In the genomic region with DNA sequence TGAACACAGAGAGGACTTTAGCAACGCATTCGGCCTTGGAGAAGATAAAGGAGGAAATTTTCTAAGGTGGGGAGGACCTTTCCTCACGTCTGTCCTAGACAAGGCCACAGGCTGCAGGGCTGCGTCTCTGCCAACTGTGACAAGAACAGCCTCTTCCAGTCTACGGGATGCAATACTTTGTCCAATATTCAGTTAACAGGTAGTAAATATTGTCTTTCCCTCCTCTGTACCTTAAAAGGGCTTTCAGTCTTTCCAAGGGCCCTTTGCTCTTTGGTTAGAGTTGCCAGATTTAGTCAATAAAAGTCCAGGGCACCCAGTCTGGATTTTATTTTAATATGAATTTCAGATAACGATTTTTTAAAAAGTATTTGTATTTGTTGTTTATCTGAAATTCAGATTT, we compare ENCODE assay signal across 12 cellular contexts.
A peak's percentile ranks its signal among the peaks of the same experiment; 100 is the strongest.
DNase-seq lines count a peak whose midpoint lies in the region; FAIRE-seq and TF ChIP-seq lines count a peak whose summit lies in the region.
"Had no signal": no experiment of that assay in that cellular context is flagged by ENCODE, and none has a peak within 500 bp of the region (broad histone marks: within the 10 kb centered on the region; RNA-seq: fewer than 3 reads in every experiment).

No MANE protein-coding gene starts in this region.

- H3K27ac Mint-ChIP-seq in MCF 10A (ENCODE audit: low read depth, unreplicated experiment): no peak overlapping the region
- H3K27ac Mint-ChIP-seq: activated B cell treated with CpG ODN at 0.5 μM for 24 hours had no signal

- TF ChIP-seq CTCF in mammary epithelial cell (conservative IDR thresholded peaks at IDR 0.05 in 1 of 2, IDR thresholded peaks at IDR 0.05 in 1 of 2; ENCODE audit: extremely low read depth in 1 of 2, insufficient read depth in 1 of 2, low read depth in 1 of 2, low read length in 2 of 2) (no peak), MCF 10A (IDR thresholded peaks at IDR 0.05; ENCODE audit: unreplicated experiment) (no peak), liver (IDR thresholded peaks at IDR 0.05; ENCODE audit: low read depth, low read length, missing input control) (no peak), tibial nerve (IDR thresholded peaks at IDR 0.05) (no peak)

- no peaks in the 10 kb centered on the region for H3K79me2 ChIP-seq in mammary epithelial cell (ENCODE audit: insufficient read depth, low read length)

- intact Hi-C loops in mammary epithelial cell (cut with micrococcal nuclease): loop anchor here (1.0 to 2.0 kb wide), 4 partner anchors 56 to 226 kb away; partner anchors contain the start of gene ELOVL4
- intact Hi-C loops in MCF 10A (cut with micrococcal nuclease): loop anchor here (1.0 to 5.0 kb wide), 4 partner anchors 47 to 299 kb away; partner anchors contain the start of genes ELOVL4 and TTK

- H3K27me3 Mint-ChIP-seq in MCF 10A (ENCODE audit: insufficient read depth, unreplicated experiment): no peaks in the 10 kb centered on the region
- H3K27me3 Mint-ChIP-seq: activated B cell treated with CpG ODN at 0.5 μM for 24 hours had no signal

- H2AFZ ChIP-seq in mammary epithelial cell (ENCODE audit: low read depth, low read length): peak overlapping the region; percentile 82

- TF ChIP-seq POLR2A in tibial nerve (IDR thresholded peaks at IDR 0.05): no peak
- TF ChIP-seq POLR2A in H54 (IDR thresholded peaks at IDR 0.05; ENCODE audit: low read depth, low read length): no peak

- POLR2A ChIA-PET in MCF 10A (lab: Yijun Ruan, JAX): interaction anchor here (0.7 to 1.3 kb wide), 7 partner anchors 10 to 1999 kb away, joined by 3 to 7 read pairs (median 3); partner anchors contain the start of gene IRAK1BP1

- DNase-seq in mammary epithelial cell (no peak), MCF 10A (ENCODE audit: unreplicated experiment) (no peak), SK-N-DZ (ENCODE audit: low spot score) (peak; percentile 45), tibial nerve (ENCODE audit: low spot score in 2 of 2) (no peak), H54 (ENCODE audit: insufficient read length, low spot score) (no peak), H7 (no peak), amniotic stem cell (lab: John Stamatoyannopoulos, UW) (no peak)

- H3K4me2 ChIP-seq in mammary epithelial cell (ENCODE audit: insufficient read depth, low read depth, low read length): peak overlapping the region; percentile 54

- H3K9ac ChIP-seq in mammary epithelial cell (ENCODE audit: insufficient read depth, low read length) (no peak overlapping the region), liver (ENCODE audit: low read depth in 1 of 2, low read length in 2 of 2) (peak overlapping the region in 1 of 2 donors; percentile 5)

- dilution Hi-C loops in mammary epithelial cell (cut with HindIII; ENCODE audit: low sequenced_read_pairs): no loop called here

- BruUV-seq in mammary epithelial cell (replicated peaks; lab: Mats Ljungman, UMichigan) (no TSS peak), MCF 10A (replicated peaks; lab: Mats Ljungman, UMichigan) (no TSS peak)

- no peaks in the 10 kb centered on the region for H3K27me3 ChIP-seq in mammary epithelial cell (ENCODE audit: insufficient read depth, low read length)
- no peaks in the 10 kb centered on the region for H3K27me3 ChIP-seq in liver (ENCODE audit: control insufficient read depth in 4 of 4, insufficient read depth in 4 of 4, low read length in 3 of 4)
- H3K27me3 ChIP-seq in tibial nerve: no peaks in the 10 kb centered on the region
- H3K27me3 ChIP-seq in H7 (ENCODE audit: control insufficient read depth, insufficient read depth, low read length): no peaks in the 10 kb centered on the region
- H3K27me3 ChIP-seq: brain microvascular endothelial cell, uterus had no signal

- FAIRE-seq in H54 (lab: Jason Lieb, UNC): no peak

- H3K36me3 ChIP-seq in mammary epithelial cell (ENCODE audit: insufficient read depth, low read length) (no peaks in the 10 kb centered on the region), liver (ENCODE audit: control insufficient read depth in 4 of 4, insufficient read depth in 3 of 4, low read depth in 1 of 4, low read length in 3 of 4) (no peaks in the 10 kb centered on the region), tibial nerve (no peaks in the 10 kb centered on the region), H7 (replicated peaks; ENCODE audit: control insufficient read depth, insufficient read depth, low read length) (no peaks in the 10 kb centered on the region)
- H3K36me3 ChIP-seq: brain microvascular endothelial cell, uterus had no signal

- H3K4me3 ChIP-seq in mammary epithelial cell (replicated peaks in 1 of 3; ENCODE audit: insufficient read depth in 1 of 3, low read depth in 2 of 3, low read length in 3 of 3) (no peak overlapping the region), liver (ENCODE audit: low read depth in 1 of 3, low read length in 3 of 3) (no peak overlapping the region), tibial nerve (no peak overlapping the region), H7 (ENCODE audit: insufficient read depth, low read depth, low read length) (no peak overlapping the region)

- TF ChIP-seq RAD21 in liver (IDR thresholded peaks at IDR 0.05): no peak

- CTCF ChIA-PET in mammary epithelial cell (lab: Charles Lee; ENCODE audit: low non-redundant PET) (interaction anchor here (0.6 kb wide), 1 partner anchor 77 kb away, joined by 3 read pairs; no protein-coding TSS in a partner anchor), MCF 10A (lab: Yijun Ruan, JAX) (interaction anchor here (0.7 to 4.2 kb wide), 41 partner anchors 8 to 764 kb away, joined by 3 to 71 read pairs (median 5); partner anchors contain the start of gene TTK)

- TF ChIP-seq EP300 in tibial nerve (IDR thresholded peaks at IDR 0.05): no peak

- H3K9me3 ChIP-seq in mammary epithelial cell (replicated peaks; ENCODE audit: insufficient read depth, low read length): no peaks in the 10 kb centered on the region
- no peaks in the 10 kb centered on the region for H3K9me3 ChIP-seq in liver (ENCODE audit: control insufficient read depth in 4 of 4, low read length in 3 of 4)
- no peaks in the 10 kb centered on the region for H3K9me3 ChIP-seq in tibial nerve
- H3K9me3 ChIP-seq: uterus had no signal

- no peaks in the 10 kb centered on the region for H3K9me3 Mint-ChIP-seq in MCF 10A (ENCODE audit: unreplicated experiment)
- H3K9me3 Mint-ChIP-seq: activated B cell treated with CpG ODN at 0.5 μM for 24 hours; T-helper 1 cell treated with Interleukin-12 subunit alpha and Interleukin-12 subunit beta and Interleukin-4 antibody, amounts not matched to agents 30 μg/mL and 1 μg/mL, for 36 hours had no signal

- H3K36me3 Mint-ChIP-seq in MCF 10A (ENCODE audit: insufficient read depth, unreplicated experiment): no peaks in the 10 kb centered on the region

- H4K20me1 ChIP-seq in mammary epithelial cell (ENCODE audit: insufficient read depth, low read length): no peaks in the 10 kb centered on the region

- H3K4me3 Mint-ChIP-seq in MCF 10A (ENCODE audit: unreplicated experiment): no peak overlapping the region

- H3K4me1 ChIP-seq in mammary epithelial cell (ENCODE audit: insufficient read depth, low read length) (peaks cover 33% of the 10 kb centered on the region), liver (ENCODE audit: control insufficient read depth in 4 of 4, insufficient read depth in 4 of 4, low read length in 3 of 4) (peaks cover 2 to 49% (median 41%) of the 10 kb centered on the region in 4 donors), tibial nerve (peaks cover 0 to 8% (median 0%) of the 10 kb centered on the region in 4 donors)
- H3K4me1 ChIP-seq: uterus had no signal

- no peak overlapping the region for H3K27ac ChIP-seq in mammary epithelial cell (ENCODE audit: insufficient read depth, low read depth, low read length)
- H3K27ac ChIP-seq in liver (ENCODE audit: low read depth in 1 of 2, low read length in 2 of 2): peak overlapping the region; percentile 69 to 87
- H3K27ac ChIP-seq in tibial nerve: no peak overlapping the region
- H3K27ac ChIP-seq: brain microvascular endothelial cell, uterus had no signal

- WGBS in mammary epithelial cell (ENCODE audit: low coverage, missing lambda C conversion rate): 80% methylated on average over 6 of the region's 6 CpGs
- WGBS in liver: 34% methylated on average over 6 of the region's 6 CpGs
- WGBS in tibial nerve, 2 donors: 78 to 80% methylated on average over 6 of the region's 6 CpGs

- peaks cover 19% of the 10 kb centered on the region for H3K4me1 Mint-ChIP-seq in MCF 10A (ENCODE audit: insufficient read depth, unreplicated experiment)

- in situ Hi-C loops in mammary epithelial cell (cut with MboI; ENCODE audit: low sequenced_read_pairs in 2 of 2): no loop called here

TF ChIP-seq in liver, 16 proteins besides CTCF, POLR2A, EP300 and RAD21 (continues in another document):
- peak in 1 of 2 donors; percentile 43 for TF ChIP-seq RXRA (IDR thresholded peaks at IDR 0.05)
- TF ChIP-seq MAX (IDR thresholded peaks at IDR 0.05): no peak
- peak; percentile 19 for TF ChIP-seq REST (IDR thresholded peaks at IDR 0.05)
- TF ChIP-seq HNF4A (conservative IDR thresholded peaks at IDR 0.05): peak; percentile 81 to 82
- TF ChIP-seq SP1 (IDR thresholded peaks at IDR 0.05): peak; percentile 77
- TF ChIP-seq NR2F2 (IDR thresholded peaks at IDR 0.05): no peak
- no peak for TF ChIP-seq GABPA (IDR thresholded peaks at IDR 0.05 in 1 of 2, conservative IDR thresholded peaks at IDR 0.05 in 1 of 2)

Comparison
In these comparisons a context has a peak if more than half of its experiments do, and no peak if none do; other contexts are left out.
1. H3K27ac ChIP-seq: peak in liver (2 of 2); none in mammary epithelial cell (single experiment) and tibial nerve (0 of 4).